Comparison of ENCODE assay signal across 7 cellular contexts in genomic region chr2:127700527-127701192, GRCh38. TPM values are rescaled to one million over a fixed set of nuclear protein-coding genes. Genes with fewer than 3 reads are reported as not detected.
DNase-seq lines count a peak whose midpoint lies in the region; ATAC-seq, FAIRE-seq and TF ChIP-seq lines count a peak whose summit lies in the region.

No MANE protein-coding gene starts in this region.

- peak overlapping the region; percentile 98 to 100 (median 99) for H3K27ac Mint-ChIP-seq in nephron

- H3K9me3 ChIP-seq in HUES48 (ENCODE audit: control insufficient read depth, insufficient read depth, low read length), result no peaks in the 10 kb centered on the region
- no peaks in the 10 kb centered on the region for H3K9me3 ChIP-seq in WERI-Rb-1 (ENCODE audit: severe bottlenecking)

- TF ChIP-seq CTCF in WERI-Rb-1 (IDR thresholded peaks at IDR 0.05; ENCODE audit: low read depth, low read length) (peak; percentile 40), fibroblast of mammary gland (conservative IDR thresholded peaks at IDR 0.05; ENCODE audit: control insufficient read depth, insufficient read depth, low read depth, low read length) (no peak), nephron (IDR thresholded peaks at IDR 0.05; ENCODE audit: unreplicated experiment in 3 of 3) (no peak)

- peak overlapping the region; percentile 95 for H3K9ac ChIP-seq in HUES48 (ENCODE audit: low read depth, low read length)

- H3K4me3 Mint-ChIP-seq in nephron, result peak overlapping the region; percentile 92 to 96 (median 92)

- H3K36me3 Mint-ChIP-seq in nephron (ENCODE audit: low read depth), result peaks cover 21% of the 10 kb centered on the region

- DNase-seq in GM12891 (ENCODE audit: insufficient read length, low spot score) (peak; percentile 67), WERI-Rb-1 (peak; percentile 93), fibroblast of mammary gland (ENCODE audit: low read depth) (no peak), AG08395 (ENCODE audit: low spot score) (no peak)

- no peak for TF ChIP-seq POLR2A in GM12891 (IDR thresholded peaks at IDR 0.05; ENCODE audit: low read depth, low read length)

- peak; percentile 63 for ATAC-seq in GM21528 (IDR thresholded peaks at IDR 0.05; ENCODE audit: low FRiP score, unreplicated experiment)

- peaks cover 4% of the 10 kb centered on the region for H3K27me3 Mint-ChIP-seq in nephron (ENCODE audit: low read depth)

- FAIRE-seq in GM12891 (lab: Jason Lieb, UNC), result peak; percentile 94

- H3K27ac ChIP-seq in HUES48 (ENCODE audit: low read depth, low read length) (peak overlapping the region; percentile 95), WERI-Rb-1 (peak overlapping the region; percentile 96)

- H3K4me3 ChIP-seq in HUES48 (ENCODE audit: low read depth, low read length) (peak overlapping the region; percentile 74), WERI-Rb-1 (ENCODE audit: low read depth, low read length) (peak overlapping the region; percentile 55), fibroblast of mammary gland (ENCODE audit: control insufficient read depth, low read depth, low read length) (peak overlapping the region; percentile 76)

- H3K27me3 ChIP-seq in HUES48 (ENCODE audit: control insufficient read depth, insufficient read depth, low read length) (no peaks in the 10 kb centered on the region), WERI-Rb-1 (ENCODE audit: insufficient read depth, low read depth, severe bottlenecking) (no peaks in the 10 kb centered on the region)

- H3K4me1 ChIP-seq in HUES48 (ENCODE audit: control insufficient read depth, insufficient read depth, low read length), result peaks cover 16% of the 10 kb centered on the region

- no peaks in the 10 kb centered on the region for H3K9me3 Mint-ChIP-seq in nephron

- peaks cover 26% of the 10 kb centered on the region for H3K36me3 ChIP-seq in HUES48 (ENCODE audit: control insufficient read depth, insufficient read depth, low read length)
- H3K36me3 ChIP-seq in WERI-Rb-1, result peaks cover 18% of the 10 kb centered on the region

- H3K4me1 Mint-ChIP-seq in nephron, result peaks cover 15% of the 10 kb centered on the region

TF ChIP-seq in GM12891, 5 proteins besides CTCF, POLR2A, EP300 and RAD21:
- TF ChIP-seq SPI1 (IDR thresholded peaks at IDR 0.05; ENCODE audit: low read depth, low read length), result peak; percentile 77
- TF ChIP-seq PAX5 (IDR thresholded peaks at IDR 0.05; ENCODE audit: insufficient read depth, low read length, severe bottlenecking), result no peak
- TF ChIP-seq TAF1 (IDR thresholded peaks at IDR 0.05; ENCODE audit: low read depth, low read length), result 0 out of 2 replicates have a peak, but pooled peaks have one; percentile 26
- TF ChIP-seq POU2F2 (IDR thresholded peaks at IDR 0.05; ENCODE audit: low read depth, low read length), result 0 out of 2 replicates have a peak, but pooled peaks have one; percentile 9
- TF ChIP-seq POLR2AphosphoS5 (IDR thresholded peaks at IDR 0.05; ENCODE audit: low read depth, low read length), result no peak
TF ChIP-seq in GM12891: peak in this region for 3.

RNA-seq across cellular contexts. Expression of gene SFT2D3, which starts 0.6 kb away (rescaled TPM):
- polyA plus RNA-seq in GM12891 (2012; ENCODE audit: low read depth, missing spikeins), result not detected

RNA-seq across cellular contexts. Expression of gene LIMS2, which starts 25.3 kb away (rescaled TPM):
- polyA plus RNA-seq in GM12891 (2012; ENCODE audit: low read depth, missing spikeins), result 1.5 TPM

RNA-seq across cellular contexts. Expression of gene GPR17, which starts 54.7 kb away (rescaled TPM):
- not detected for polyA plus RNA-seq in GM12891 (2012; ENCODE audit: low read depth, missing spikeins)

Comparison
In these comparisons a context has a peak if more than half of its experiments do, and no peak if none do; other contexts are left out.
1. DNase-seq: peak in GM12891 (single experiment) and WERI-Rb-1 (single experiment); none in fibroblast of mammary gland (single experiment) and AG08395 (single experiment).
2. Peak in every context shown above with its lines, with median percentiles within 50 percentile points of each other: H3K4me3 ChIP-seq.